ENCODE assay signal across 18 cellular contexts in genomic region chr3:14836049-14836468, GRCh38. TPM values are rescaled to one million over a fixed set of nuclear protein-coding genes. Genes with fewer than 3 reads are reported as not detected.
DNase-seq lines count a peak whose midpoint lies in the region; ATAC-seq and TF ChIP-seq lines count a peak whose summit lies in the region.
"Had no signal": no experiment of that assay in that cellular context is flagged by ENCODE, and none has a peak within 500 bp of the region (broad histone marks: within the 10 kb centered on the region; RNA-seq: fewer than 3 reads in every experiment).

No MANE protein-coding gene starts in this region.

- H3K4me1 ChIP-seq in Peyer's patch: peaks cover 0 to 30% (median 0%) of the 10 kb centered on the region in 4 donors
- peaks cover 0 to 3% (median 0%) of the 10 kb centered on the region in 4 donors for H3K4me1 ChIP-seq in right lobe of liver
- H3K4me1 ChIP-seq in CD8-positive, alpha-beta memory T cell (ENCODE audit: insufficient read depth, low read length): no peaks in the 10 kb centered on the region
- H3K4me1 ChIP-seq: A549 had no signal

- no peaks in the 10 kb centered on the region for H3K9me3 Mint-ChIP-seq in CD8-positive, alpha-beta memory T cell
- H3K9me3 Mint-ChIP-seq: activated CD4-positive, alpha-beta T cell treated with anti-CD3 and anti-CD28 coated beads, Interleukin-2, amount 10 ng/mL, durations not matched to agents 24 days and 14 days; CD14-positive monocyte; naive thymus-derived CD4-positive, alpha-beta T cell had no signal

- TF ChIP-seq CTCF in Peyer's patch (IDR thresholded peaks at IDR 0.05): no peak
- no peak for TF ChIP-seq CTCF in fibroblast of villous mesenchyme (IDR thresholded peaks at IDR 0.05; ENCODE audit: insufficient read depth, low read depth, low read length)
- TF ChIP-seq CTCF in right lobe of liver (IDR thresholded peaks at IDR 0.05): no peak

- ATAC-seq in right lobe of liver: peak in 3 of 4 donors; percentile 17 to 46 (median 19)
- ATAC-seq in T-helper 17 cell: no peak
- ATAC-seq: A549; naive thymus-derived CD4-positive, alpha-beta T cell had no signal

- H3K27ac ChIP-seq in Peyer's patch (peak overlapping the region in 3 of 4 donors; percentile 22 to 53 (median 25)), right lobe of liver (no peak overlapping the region)
- H3K27ac ChIP-seq in CD8-positive, alpha-beta memory T cell (ENCODE audit: low read depth, low read length): no peak overlapping the region
- H3K27ac ChIP-seq: A549, SK-N-MC had no signal

- CTCF ChIA-PET in CD8-positive, alpha-beta memory T cell (lab: Charles Lee): no interaction called here

- WGBS in right lobe of liver (ENCODE audit: insufficient coverage, low coverage, low lambda C conversion rate, missing lambda C conversion rate): 56% methylated on average over 3 of the region's 9 CpGs

- TF ChIP-seq POLR2A in Peyer's patch (IDR thresholded peaks at IDR 0.05) (no peak), right lobe of liver (IDR thresholded peaks at IDR 0.05) (no peak)

- H3K4me3 ChIP-seq in Peyer's patch (no peak overlapping the region), fibroblast of villous mesenchyme (ENCODE audit: low read depth, low read length) (no peak overlapping the region), right lobe of liver (no peak overlapping the region)
- no peak overlapping the region for H3K4me3 ChIP-seq in CD8-positive, alpha-beta memory T cell (ENCODE audit: low read length)
- H3K4me3 ChIP-seq: A549, dorsolateral prefrontal cortex, SK-N-MC had no signal

- peaks cover 6 to 25% of the 10 kb centered on the region in 2 donors for H3K27me3 Mint-ChIP-seq in CD8-positive, alpha-beta memory T cell
- peaks cover 53% of the 10 kb centered on the region for H3K27me3 Mint-ChIP-seq in T-helper 17 cell
- H3K27me3 Mint-ChIP-seq: activated naive CD8-positive, alpha-beta T cell had no signal

- POLR2A ChIA-PET in CD8-positive, alpha-beta memory T cell (lab: Charles Lee): no interaction called here

- H3K4me1 Mint-ChIP-seq in CD8-positive, alpha-beta memory T cell: no peaks in the 10 kb centered on the region
- peaks cover 5% of the 10 kb centered on the region for H3K4me1 Mint-ChIP-seq in T-helper 17 cell
- H3K4me1 Mint-ChIP-seq: activated CD4-positive, alpha-beta T cell treated with anti-CD3 and anti-CD28 coated beads, Interleukin-2, amount 10 ng/mL, durations not matched to agents 24 days and 14 days; CD14-positive monocyte had no signal

- DNase-seq in Peyer's patch: peak in 1 of 3 donors; percentile 66
- peak; percentile 18 for DNase-seq in fibroblast of villous mesenchyme (ENCODE audit: low read depth)
- no peak for DNase-seq in right lobe of liver
- peak; percentile 9 for DNase-seq in stromal cell of bone marrow (ENCODE audit: low read depth)
- DNase-seq in stimulated activated CD4-positive, alpha-beta T cell treated with anti-CD3 and anti-CD28 coated beads, Interleukin-15, amount 100 ng/mL, for 24 hours: no peak
- no peak for DNase-seq in CD8-positive, alpha-beta memory T cell
- no peak for DNase-seq in T-helper 17 cell
- DNase-seq in stimulated activated CD4-positive, alpha-beta T cell treated with anti-CD3 and anti-CD28 coated beads, Interleukin-2, amount 100 ng/mL, for 24 hours: no peak
- DNase-seq: activated CD4-positive, alpha-beta T cell treated with anti-CD3 and anti-CD28 coated beads, Interleukin-2, amount 10 ng/mL, durations not matched to agents 24 days and 14 days; dorsolateral prefrontal cortex; naive thymus-derived CD4-positive, alpha-beta T cell; NCI-H2029 treated with DMSO at 0.1 percent for 48 hours; NCI-H524 treated with DMSO at 0.1 percent for 48 hours; OCI-M1 had no signal

- no peaks in the 10 kb centered on the region for H3K27me3 ChIP-seq in Peyer's patch
- no peaks in the 10 kb centered on the region for H3K27me3 ChIP-seq in right lobe of liver
- no peaks in the 10 kb centered on the region for H3K27me3 ChIP-seq in CD8-positive, alpha-beta memory T cell (ENCODE audit: insufficient read depth, low read length, poor library complexity, severe bottlenecking)

- H3K4me3 Mint-ChIP-seq in CD8-positive, alpha-beta memory T cell: no peak overlapping the region
- H3K4me3 Mint-ChIP-seq in T-helper 17 cell: no peak overlapping the region
- H3K4me3 Mint-ChIP-seq: activated CD4-positive, alpha-beta T cell treated with anti-CD3 and anti-CD28 coated beads, Interleukin-2, amount 10 ng/mL, durations not matched to agents 24 days and 14 days; activated naive CD8-positive, alpha-beta T cell; CD14-positive monocyte; naive thymus-derived CD4-positive, alpha-beta T cell had no signal

- no peaks in the 10 kb centered on the region for H3K9me3 ChIP-seq in Peyer's patch
- no peaks in the 10 kb centered on the region for H3K9me3 ChIP-seq in right lobe of liver
- H3K9me3 ChIP-seq in CD8-positive, alpha-beta memory T cell (ENCODE audit: low read length): no peaks in the 10 kb centered on the region
- H3K9me3 ChIP-seq in T-helper 17 cell (ENCODE audit: control insufficient read depth, low read length, poor library complexity, severe bottlenecking): no peaks in the 10 kb centered on the region
- H3K9me3 ChIP-seq: A549 had no signal

- H3K27ac Mint-ChIP-seq in CD8-positive, alpha-beta memory T cell: no peak overlapping the region
- H3K27ac Mint-ChIP-seq in T-helper 17 cell: no peak overlapping the region
- H3K27ac Mint-ChIP-seq: activated CD4-positive, alpha-beta T cell treated with anti-CD3 and anti-CD28 coated beads, Interleukin-2, amount 10 ng/mL, durations not matched to agents 24 days and 14 days; activated naive CD8-positive, alpha-beta T cell; CD14-positive monocyte had no signal

- intact Hi-C loops in right lobe of liver (cut with DNase I): no loop called here

- no peaks in the 10 kb centered on the region for H3K36me3 Mint-ChIP-seq in CD8-positive, alpha-beta memory T cell
- H3K36me3 Mint-ChIP-seq in T-helper 17 cell (ENCODE audit: low read depth): peaks cover 2% of the 10 kb centered on the region
- H3K36me3 Mint-ChIP-seq: activated naive CD8-positive, alpha-beta T cell; CD14-positive monocyte; naive thymus-derived CD4-positive, alpha-beta T cell had no signal

- H3K36me3 ChIP-seq in Peyer's patch (no peaks in the 10 kb centered on the region), right lobe of liver (no peaks in the 10 kb centered on the region)
- H3K36me3 ChIP-seq in CD8-positive, alpha-beta memory T cell (ENCODE audit: insufficient read depth, low read length): no peaks in the 10 kb centered on the region

RNA-seq across cellular contexts. Expression of gene FGD5, which starts 17.3 kb away (rescaled TPM):
- total RNA-seq in Peyer's patch: 10 to 100 TPM in 3 of 4 donors, 1 to 10 TPM in 1; 8.6 to 65.2 (median 18.1) TPM
- under 0.01 TPM in 1 of 2 replicates, not detected in the other for total RNA-seq in fibroblast of villous mesenchyme
- total RNA-seq in right lobe of liver: 1 to 10 TPM; 3.4 to 8.9 (median 5.9) TPM
- not detected for total RNA-seq in CD8-positive, alpha-beta memory T cell
- polyA plus RNA-seq in CD8-positive, alpha-beta memory T cell: not detected
- total RNA-seq in T-helper 17 cell: not detected
- polyA plus RNA-seq: CD14-positive monocyte; naive thymus-derived CD4-positive, alpha-beta T cell had no signal

Comparison
In these comparisons a context has a peak if more than half of its experiments do, and no peak if none do; other contexts are left out.
1. DNase-seq: peak in fibroblast of villous mesenchyme (single experiment) and stromal cell of bone marrow (single experiment); none in right lobe of liver (0 of 3), stimulated activated CD4-positive, alpha-beta T cell treated with anti-CD3 and anti-CD28 coated beads, Interleukin-15, amount 100 ng/mL, for 24 hours (single experiment), CD8-positive, alpha-beta memory T cell (0 of 5), T-helper 17 cell (0 of 3) and stimulated activated CD4-positive, alpha-beta T cell treated with anti-CD3 and anti-CD28 coated beads, Interleukin-2, amount 100 ng/mL, for 24 hours (0 of 2).
2. H3K27ac ChIP-seq: peak in Peyer's patch (3 of 4); none in right lobe of liver (0 of 3) and CD8-positive, alpha-beta memory T cell (single experiment).